In the genomic region with DNA sequence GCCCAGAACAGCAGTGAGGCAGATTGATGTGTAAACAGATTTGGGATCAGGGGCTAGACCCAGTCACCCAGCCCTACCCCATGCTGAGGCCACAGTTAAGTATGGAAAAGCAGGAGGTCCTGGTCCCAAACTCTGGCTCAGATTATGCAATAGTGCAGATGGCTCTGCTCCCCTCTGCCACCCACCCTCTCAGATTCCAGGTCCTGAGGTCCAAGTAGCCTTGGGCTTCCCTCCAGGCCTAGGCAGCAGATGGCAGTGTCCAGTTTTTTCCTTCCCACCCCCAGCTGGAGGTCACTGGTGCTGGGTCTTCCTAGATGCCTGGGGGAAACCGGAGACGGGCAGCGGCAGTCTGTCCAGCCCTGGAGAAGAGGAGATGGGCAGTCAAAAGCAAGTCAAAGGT, we compare ENCODE assay signal across 17 cellular contexts. TPM values are rescaled to one million over a fixed set of nuclear protein-coding genes. Genes with fewer than 3 reads are reported as not detected.
DNase-seq lines count a peak whose midpoint lies in the region; ATAC-seq, FAIRE-seq and TF ChIP-seq lines count a peak whose summit lies in the region.
"Had no signal": no experiment of that assay in that cellular context is flagged by ENCODE, and none has a peak within 500 bp of the region (broad histone marks: within the 10 kb centered on the region; RNA-seq: fewer than 3 reads in every experiment).

No MANE protein-coding gene starts in this region.

- peaks cover 0 to 2% of the 10 kb centered on the region in 2 experiments; a peak in 3 of 4 replicates for H3K79me1 ChIP-seq in IMR-90 (ENCODE audit: low read depth in 1 of 2, low read length in 2 of 2)
- H3K79me1 ChIP-seq in H1 (ENCODE audit: low read depth, low read length) = no peaks in the 10 kb centered on the region

- TF ChIP-seq RAD21 in IMR-90 (IDR thresholded peaks at IDR 0.05; ENCODE audit: low read length) = no peak
- no peak for TF ChIP-seq RAD21 in H1 (IDR thresholded peaks at IDR 0.05 in 1 of 2, conservative IDR thresholded peaks at IDR 0.05 in 1 of 2; ENCODE audit: low read depth in 2 of 2, low read length in 2 of 2)

- 89% methylated on average over 3 of the region's 3 CpGs; no CpG with 5 or more reads in 1 of the 2 experiments for WGBS in IMR-90 (ENCODE audit: extremely low coverage in 2 of 2, insufficient read length in 1 of 2), 2 experiments
- WGBS in H1 (ENCODE audit: extremely low coverage in 1 of 2, insufficient coverage in 1 of 2, insufficient read length in 1 of 2, insufficient replicate concordance in 2 of 2, low coverage in 1 of 2, low lambda C conversion rate in 2 of 2, missing lambda C conversion rate in 1 of 2), 2 experiments = 88% methylated on average over 3 of the region's 3 CpGs; no CpG with 5 or more reads in 1 of the 2 experiments

- H4K5ac ChIP-seq in IMR-90 (ENCODE audit: low read depth, low read length) (no peak overlapping the region), H1 (ENCODE audit: insufficient read length, low read depth, low read length) (no peak overlapping the region)

- no peak overlapping the region for H3K14ac ChIP-seq in IMR-90 (replicated peaks; ENCODE audit: low read depth, low read length)
- no peak overlapping the region for H3K14ac ChIP-seq in H1 (ENCODE audit: insufficient read length)

- H3K4ac ChIP-seq in IMR-90 (ENCODE audit: low read depth, low read length) = no peak overlapping the region
- H3K4ac ChIP-seq in H1 (replicated peaks; ENCODE audit: insufficient read length, low read depth, low read length) = no peak overlapping the region

- no peak overlapping the region for H2BK5ac ChIP-seq in IMR-90 (ENCODE audit: low read depth, low read length, poor library complexity, severe bottlenecking)
- no peak overlapping the region for H2BK5ac ChIP-seq in H1 (ENCODE audit: low read depth, low read length)

- H2AK5ac ChIP-seq in IMR-90 (ENCODE audit: low read depth, low read length) = no peak overlapping the region
- no peak overlapping the region for H2AK5ac ChIP-seq in H1 (ENCODE audit: low read depth, low read length)

- peaks cover 44% of the 10 kb centered on the region for H3K36me3 ChIP-seq in IMR-90 (ENCODE audit: control insufficient read depth, insufficient read depth, low read length)
- H3K36me3 ChIP-seq in brain microvascular endothelial cell (replicated peaks) = peaks cover 56% of the 10 kb centered on the region
- H3K36me3 ChIP-seq in H1 (ENCODE audit: control insufficient read depth in 2 of 4, insufficient read depth in 4 of 4, low read length in 3 of 4) = peaks cover 10 to 23% (median 18%) of the 10 kb centered on the region in 4 experiments; a peak in 6 of 8 replicates
- peaks cover 49% of the 10 kb centered on the region for H3K36me3 ChIP-seq in osteoblast (ENCODE audit: insufficient read depth, low read length)
- peaks cover 34% of the 10 kb centered on the region for H3K36me3 ChIP-seq in CD4-positive, alpha-beta memory T cell (ENCODE audit: insufficient read depth, low read length)

- TF ChIP-seq EP300 in H1 (IDR thresholded peaks at IDR 0.05; ENCODE audit: borderline replicate concordance in 1 of 2, low read depth in 2 of 2, low read length in 2 of 2) = no peak

- H3K56ac ChIP-seq in IMR-90 (ENCODE audit: extremely low read depth, insufficient read depth, low read length) (no peak overlapping the region), H1 (replicated peaks; ENCODE audit: insufficient read length, low read depth, low read length) (no peak overlapping the region)

- H3K9ac ChIP-seq in IMR-90 (ENCODE audit: low read depth, low read length) = no peak overlapping the region
- no peak overlapping the region; a peak in 1 of 7 replicates for H3K9ac ChIP-seq in H1 (replicated peaks in 1 of 4; ENCODE audit: extremely low read depth in 1 of 4, low read depth in 3 of 4, low read length in 3 of 4)
- H3K9ac ChIP-seq: BLaER1 treated with 17β-estradiol and CSF1 and Interleukin-3, amounts not matched to agents 10 nM and 100 nM; GM23248 had no signal

- H2BK15ac ChIP-seq in IMR-90 (ENCODE audit: low read depth, low read length) (no peak overlapping the region), H1 (ENCODE audit: low read length) (0 out of 2 replicates have a peak overlapping the region, but pooled peaks have one; percentile 53)

- H2AFZ ChIP-seq in IMR-90 (replicated peaks; ENCODE audit: low read length, poor library complexity) = peak overlapping the region; percentile 36
- no peak overlapping the region for H2AFZ ChIP-seq in H1 (ENCODE audit: low read length)
- H2AFZ ChIP-seq in osteoblast (ENCODE audit: low read length) = no peak overlapping the region
- H2AFZ ChIP-seq: GM23248 had no signal

- H3K36me3 Mint-ChIP-seq in CD4-positive, alpha-beta memory T cell = peaks cover 44 to 55% of the 10 kb centered on the region in 2 donors

- no peak overlapping the region for H3K27ac ChIP-seq in IMR-90 (ENCODE audit: insufficient read depth, low read length)
- H3K27ac ChIP-seq in brain microvascular endothelial cell = no peak overlapping the region
- H3K27ac ChIP-seq in H1 (ENCODE audit: low read depth, low read length) = no peak overlapping the region
- no peak overlapping the region for H3K27ac ChIP-seq in osteoblast (ENCODE audit: low read depth, low read length)
- no peak overlapping the region for H3K27ac ChIP-seq in CD4-positive, alpha-beta memory T cell (ENCODE audit: low read depth, low read length)
- H3K27ac ChIP-seq: BLaER1 treated with 17β-estradiol and CSF1 and Interleukin-3, amounts not matched to agents 10 nM and 100 nM; GM23248 had no signal

- H2BK20ac ChIP-seq in IMR-90 (ENCODE audit: low read depth, low read length) (no peak overlapping the region), H1 (ENCODE audit: low read length) (no peak overlapping the region)

- H2AK9ac ChIP-seq in IMR-90 (replicated peaks; ENCODE audit: low read depth, low read length, poor library complexity) = peak overlapping the region; percentile 21

- intact Hi-C loops in IMR-90 (cut with micrococcal nuclease) = no loop called here
- intact Hi-C loops in CD4-positive, alpha-beta memory T cell (cut with micrococcal nuclease) = no loop called here

- no peaks in the 10 kb centered on the region for H3K9me3 Mint-ChIP-seq in CD4-positive, alpha-beta memory T cell

- H4K91ac ChIP-seq in IMR-90 (ENCODE audit: insufficient read depth, low read depth, low read length) (no peak overlapping the region), H1 (replicated peaks; ENCODE audit: insufficient read length, low read length) (no peak overlapping the region)

- dilution Hi-C loops in IMR-90 (cut with HindIII; ENCODE audit: low sequenced_read_pairs, unreplicated experiment) = no loop called here

- H3K4me3 Mint-ChIP-seq in CD4-positive, alpha-beta memory T cell = no peak overlapping the region
- H3K4me3 Mint-ChIP-seq: B cell had no signal

- POLR2A ChIA-PET in IMR-90 (lab: Charles Lee; ENCODE audit: unreplicated experiment) = no interaction called here
- POLR2A ChIA-PET in H1 (lab: Charles Lee; ENCODE audit: partially characterized antibody) = interaction anchor here (1.2 to 6.4 kb wide), 5 partner anchors 8 to 64 kb away, joined by 3 to 66 read pairs (median 7); partner anchors contain the start of genes LMBR1L and TUBA1B
- POLR2A ChIA-PET in CD4-positive, alpha-beta memory T cell (lab: Charles Lee; ENCODE audit: partially characterized antibody) = interaction anchor here (1.0 to 4.0 kb wide), 5 partner anchors 9 to 34 kb away, joined by 3 to 29 read pairs (median 7); partner anchors contain the start of genes LMBR1L, RHEBL1 and TUBA1B

- TF ChIP-seq POLR2A in IMR-90 (IDR thresholded peaks at IDR 0.05; ENCODE audit: low read depth, low read length) (no peak), H1 (IDR thresholded peaks at IDR 0.05; ENCODE audit: control extremely low read depth in 1 of 2, low read depth in 2 of 2, low read length in 2 of 2) (no peak)

- H3K23ac ChIP-seq in IMR-90 (ENCODE audit: low read depth, low read length) (no peak overlapping the region), H1 (ENCODE audit: insufficient read length) (no peak overlapping the region)

- TF ChIP-seq CTCF in IMR-90 (conservative IDR thresholded peaks at IDR 0.05; ENCODE audit: low read depth, low read length) (no peak), brain microvascular endothelial cell (IDR thresholded peaks at IDR 0.05; ENCODE audit: low read depth, low read length, missing control alignments) (peak; percentile 4), H1 (IDR thresholded peaks at IDR 0.05; ENCODE audit: control extremely low read depth in 1 of 3, insufficient read depth in 1 of 3, low read depth in 1 of 3, low read length in 3 of 3) (no peak), osteoblast (IDR thresholded peaks at IDR 0.05; ENCODE audit: extremely low read depth, low read depth, low read length) (no peak)

- H3K9me1 ChIP-seq in IMR-90 (ENCODE audit: insufficient read depth, low read length) = no peaks in the 10 kb centered on the region

- H3K79me2 ChIP-seq in H1 (ENCODE audit: control insufficient read depth in 1 of 2, insufficient read depth in 2 of 2, low read length in 2 of 2) (no peaks in the 10 kb centered on the region), osteoblast (ENCODE audit: insufficient read depth, low read length) (no peaks in the 10 kb centered on the region)

- ATAC-seq in IMR-90 (ENCODE audit: low read depth) = no peak
- ATAC-seq in HG03439 (IDR thresholded peaks at IDR 0.05; ENCODE audit: unreplicated experiment) = no peak

- FAIRE-seq in H1 (lab: Jason Lieb, UNC) = no peak
- FAIRE-seq: D721Med, GM12878, H54 had no signal

- H2BK12ac ChIP-seq in H1 (ENCODE audit: low read depth, low read length) = no peak overlapping the region

- H2BK120ac ChIP-seq in IMR-90 (ENCODE audit: low read depth, low read length) (no peak overlapping the region), H1 (replicated peaks; ENCODE audit: low read depth, low read length) (no peak overlapping the region)

- peaks cover 11 to 33% (median 18%) of the 10 kb centered on the region in 4 donors for H3K4me1 Mint-ChIP-seq in CD4-positive, alpha-beta memory T cell

- H3K27me3 Mint-ChIP-seq in CD4-positive, alpha-beta memory T cell = peaks cover 10 to 24% of the 10 kb centered on the region in 2 donors

- in situ Hi-C loops in IMR-90 (cut with MboI; ENCODE audit: low sequenced_read_pairs) = no loop called here
- in situ Hi-C loops in brain microvascular endothelial cell (cut with HindIII; ENCODE audit: low pct_ligation_motif_present, low sequenced_read_pairs) = no loop called here

- H3K18ac ChIP-seq in IMR-90 (ENCODE audit: low read depth, low read length) = no peak overlapping the region
- H3K18ac ChIP-seq in H1 (ENCODE audit: extremely low read depth, low read length) = no peak overlapping the region

- DNase-seq in IMR-90 = no peak
- DNase-seq in brain microvascular endothelial cell = no peak
- no peak for DNase-seq in H1 (ENCODE audit: low read depth in 1 of 2, low spot score in 2 of 2)
- peak; percentile 68 for DNase-seq in osteoblast (ENCODE audit: insufficient read length, low spot score, missing footprints)
- no peak for DNase-seq in NCI-H510A treated with DMSO at 0.1 percent for 48 hours (lab: John Stamatoyannopoulos, UW)
- no peak for DNase-seq in CD4-positive, alpha-beta memory T cell
- DNase-seq in cortex of kidney (lab: John Stamatoyannopoulos, UW) = no peak

- H3K9me3 ChIP-seq in IMR-90 (ENCODE audit: control insufficient read depth, insufficient read depth, low read length) (no peaks in the 10 kb centered on the region), H1 (ENCODE audit: insufficient read depth in 2 of 2, low read depth in 1 of 2, low read length in 1 of 2) (no peaks in the 10 kb centered on the region), osteoblast (ENCODE audit: low read depth, low read length) (no peaks in the 10 kb centered on the region)
- H3K9me3 ChIP-seq in CD4-positive, alpha-beta memory T cell (ENCODE audit: control insufficient read depth in 1 of 2, low read length in 2 of 2) = no peaks in the 10 kb centered on the region
- H3K9me3 ChIP-seq: BLaER1 treated with 17β-estradiol and CSF1 and Interleukin-3, amounts not matched to agents 10 nM and 100 nM; Caco-2 had no signal

- CTCF ChIA-PET in IMR-90 (lab: Yijun Ruan, JAX) = no interaction called here
- CTCF ChIA-PET in H1 (lab: Charles Lee; ENCODE audit: partially characterized antibody) = interaction anchor here (0.7 to 16.2 kb wide), 14 partner anchors 10 to 279 kb away, joined by 3 to 235 read pairs (median 6); partner anchors contain the start of genes LMBR1L, RHEBL1 and TUBA1B
- CTCF ChIA-PET in CD4-positive, alpha-beta memory T cell (lab: Charles Lee; ENCODE audit: partially characterized antibody) = interaction anchor here (1.2 to 11.5 kb wide), 10 partner anchors 10 to 100 kb away, joined by 3 to 221 read pairs (median 17); partner anchors contain the start of genes LMBR1L and TUBA1B

- H3K4me1 ChIP-seq in IMR-90 (ENCODE audit: control insufficient read depth, insufficient read depth, low read length) = peaks cover 5% of the 10 kb centered on the region; the same call in 1 of the 2 replicates
- peaks cover 0 to 15% (median 9%) of the 10 kb centered on the region in 4 experiments; a peak in 5 of 7 replicates for H3K4me1 ChIP-seq in H1 (replicated peaks in 1 of 4; ENCODE audit: control insufficient read depth in 3 of 4, insufficient read depth in 4 of 4, low read length in 3 of 4)
- peaks cover 1% of the 10 kb centered on the region for H3K4me1 ChIP-seq in osteoblast (ENCODE audit: insufficient read depth, low read length)
- H3K4me1 ChIP-seq in CD4-positive, alpha-beta memory T cell (ENCODE audit: insufficient read depth, low read length) = peaks cover 22% of the 10 kb centered on the region
- H3K4me1 ChIP-seq: Caco-2 had no signal

- H4K8ac ChIP-seq in IMR-90 (ENCODE audit: low read depth in 2 of 2, low read length in 2 of 2) (no peak overlapping the region), H1 (ENCODE audit: extremely low read depth, insufficient read depth, low read length) (no peak overlapping the region)

- H3K23me2 ChIP-seq in H1 (ENCODE audit: low read depth, low read length) = peaks cover 6% of the 10 kb centered on the region

- BruUV-seq in IMR-90 (replicated peaks; lab: Mats Ljungman, UMichigan) = TSS peak; percentile 39

- H4K20me1 ChIP-seq in IMR-90 (ENCODE audit: insufficient read depth, low read length) (peaks cover 9% of the 10 kb centered on the region; the same call in 1 of the 2 replicates), H1 (replicated peaks in 1 of 2; ENCODE audit: control insufficient read depth in 1 of 2, insufficient read depth in 2 of 2, low read length in 2 of 2) (peaks cover 2% of the 10 kb centered on the region in 2 experiments), osteoblast (ENCODE audit: insufficient read depth, low read length) (peaks cover 2% of the 10 kb centered on the region)

- no peak overlapping the region for H3K4me3 ChIP-seq in IMR-90 (ENCODE audit: insufficient read depth, low read depth, low read length)
- no peak overlapping the region for H3K4me3 ChIP-seq in brain microvascular endothelial cell (ENCODE audit: low read depth, low read length)
- no peak overlapping the region for H3K4me3 ChIP-seq in H1 (ENCODE audit: extremely low read depth in 1 of 4, insufficient read depth in 2 of 4, low read depth in 3 of 4, low read length in 4 of 4)
- no peak overlapping the region for H3K4me3 ChIP-seq in osteoblast (ENCODE audit: insufficient read depth, low read length)
- no peak overlapping the region for H3K4me3 ChIP-seq in CD4-positive, alpha-beta memory T cell (ENCODE audit: low read length in 2 of 2)
- H3K4me3 ChIP-seq: BLaER1 treated with 17β-estradiol and CSF1 and Interleukin-3, amounts not matched to agents 10 nM and 100 nM; GM12878; GM23248 had no signal

- H3K27me3 ChIP-seq in IMR-90 (ENCODE audit: control insufficient read depth, insufficient read depth, low read length) (peaks cover 14% of the 10 kb centered on the region; the same call in 1 of the 2 replicates), brain microvascular endothelial cell (replicated peaks) (no peaks in the 10 kb centered on the region), H1 (replicated peaks in 1 of 4; ENCODE audit: control insufficient read depth in 3 of 4, extremely low read depth in 1 of 4, insufficient read depth in 3 of 4, low read length in 3 of 4) (peaks cover 16 to 31% (median 30%) of the 10 kb centered on the region in 4 experiments), osteoblast (ENCODE audit: insufficient read depth, low read length) (peaks cover 28% of the 10 kb centered on the region)
- H3K27me3 ChIP-seq in CD4-positive, alpha-beta memory T cell (ENCODE audit: insufficient read depth, low read length) = peaks cover 27% of the 10 kb centered on the region

- H3K4me2 ChIP-seq in IMR-90 (ENCODE audit: low read depth, low read length) (no peak overlapping the region), H1 (ENCODE audit: insufficient read depth in 1 of 2, low read depth in 2 of 2, low read length in 2 of 2) (no peak overlapping the region), osteoblast (ENCODE audit: insufficient read depth, low read length) (no peak overlapping the region)
- H3K4me2 ChIP-seq: BLaER1 treated with 17β-estradiol and CSF1 and Interleukin-3, amounts not matched to agents 10 nM and 100 nM had no signal

- H3K27ac Mint-ChIP-seq in CD4-positive, alpha-beta memory T cell = no peak overlapping the region
- H3K27ac Mint-ChIP-seq: CD4-positive, CD25-positive, alpha-beta regulatory T cell had no signal

RNA-seq across cellular contexts. Expression of gene DHH, which starts 2.8 kb away (rescaled TPM):
- total RNA-seq in IMR-90 (2012; rRNA removed) (under 0.01 TPM in 2 replicates), osteoblast (under 0.01 TPM in 1 of 2 replicates, not detected in the other)
- polyA plus RNA-seq in IMR-90 (2012; rRNA removed) (0.01 and 0.07 TPM in 2 replicates), H1 (2011; rRNA removed) (0.03 and 0.09 TPM in 2 replicates)
- polyA plus RNA-seq in IMR-90 (2012; cell fraction: cytosol; rRNA removed) = 0.01 and 0.05 TPM in 2 replicates
- 0.08 and 0.25 TPM in 2 replicates for polyA plus RNA-seq in IMR-90 (2012; cell fraction: nucleus; rRNA removed; ENCODE audit: low replicate concordance)
- 0.11 and 0.13 TPM in 2 replicates for total RNA-seq in H1 (2021; fragmentation: NEBNext Ultra II Directional; extraction: Animal tissue kit (Norgen Biotek cat#: 25700))
- 0.03 TPM for polyA plus RNA-seq in H1 (2011; cell fraction: cytosol; rRNA removed)
- polyA plus RNA-seq in H1 (2011; cell fraction: nucleus; rRNA removed) = 0.16 TPM
- polyA plus RNA-seq in H1 (2012, experiment 1 of 2) = 0.04 to 0.09 TPM (median 0.05 TPM) in 4 replicates
- polyA plus RNA-seq in H1 (2012, experiment 2 of 2) = not detected
- polyA plus RNA-seq in H1 (2013, experiment 1 of 2) = 0.04 TPM
- 0.06 TPM for polyA plus RNA-seq in H1 (2013, experiment 2 of 2)
- polyA minus RNA-seq in H1 (2011; rRNA and poly(A)+ RNA removed) = not detected in 2 replicates
- not detected for polyA minus RNA-seq in H1 (2011; cell fraction: cytosol; rRNA and poly(A)+ RNA removed)
- polyA minus RNA-seq in H1 (2011; cell fraction: nucleus; rRNA and poly(A)+ RNA removed) = not detected
- under 1 TPM; 0.35 to 0.44 TPM for total RNA-seq in CD4-positive, alpha-beta memory T cell
- not detected for polyA plus RNA-seq in CD4-positive, alpha-beta memory T cell
- total RNA-seq: A172, GM12878, GM23248 had no signal
- polyA plus RNA-seq: CD4-positive, CD25-positive, alpha-beta regulatory T cell; GM23248 had no signal

RNA-seq across cellular contexts. Expression of gene LMBR1L, which starts 13.3 kb away (rescaled TPM):
- 18.1 and 33.0 TPM in 2 replicates for total RNA-seq in IMR-90 (2012; rRNA removed)
- polyA plus RNA-seq in IMR-90 (2012; rRNA removed) = 44.6 and 46.3 TPM in 2 replicates
- polyA plus RNA-seq in IMR-90 (2012; cell fraction: cytosol; rRNA removed) = 14.6 and 27.3 TPM in 2 replicates
- 151 and 243 TPM in 2 replicates for polyA plus RNA-seq in IMR-90 (2012; cell fraction: nucleus; rRNA removed; ENCODE audit: low replicate concordance)
- 47.7 and 49.6 TPM in 2 replicates for total RNA-seq in H1 (2021; fragmentation: NEBNext Ultra II Directional; extraction: Animal tissue kit (Norgen Biotek cat#: 25700))
- polyA plus RNA-seq in H1 (2011; rRNA removed) = 36.6 and 54.6 TPM in 2 replicates
- polyA plus RNA-seq in H1 (2011; cell fraction: cytosol; rRNA removed) = 42.5 TPM
- 180 TPM for polyA plus RNA-seq in H1 (2011; cell fraction: nucleus; rRNA removed)
- polyA plus RNA-seq in H1 (2012, experiment 1 of 2) = 30.8 to 52.0 TPM (median 47.4 TPM) in 4 replicates
- polyA plus RNA-seq in H1 (2012, experiment 2 of 2) = 37.8 TPM
- 30.1 TPM for polyA plus RNA-seq in H1 (2013, experiment 1 of 2)
- 33.4 TPM for polyA plus RNA-seq in H1 (2013, experiment 2 of 2)
- 99.6 and 107 TPM in 2 replicates for polyA minus RNA-seq in H1 (2011; rRNA and poly(A)+ RNA removed)
- 35.4 TPM for polyA minus RNA-seq in H1 (2011; cell fraction: cytosol; rRNA and poly(A)+ RNA removed)
- 78.7 TPM for polyA minus RNA-seq in H1 (2011; cell fraction: nucleus; rRNA and poly(A)+ RNA removed)
- total RNA-seq in osteoblast = 57.2 and 60.4 TPM in 2 replicates
- 100 to 1,000 TPM; 222 to 226 TPM for total RNA-seq in CD4-positive, alpha-beta memory T cell
- polyA plus RNA-seq in CD4-positive, alpha-beta memory T cell = 10 to 100 TPM; 35.9 to 46.5 TPM

RNA-seq across cellular contexts. Expression of gene RHEBL1, which starts 27.6 kb away (rescaled TPM):
- total RNA-seq in IMR-90 (2012; rRNA removed) = 0.56 and 0.72 TPM in 2 replicates
- polyA plus RNA-seq in IMR-90 (2012; rRNA removed) = 0.39 and 0.62 TPM in 2 replicates
- polyA plus RNA-seq in IMR-90 (2012; cell fraction: cytosol; rRNA removed) = 0.49 TPM in 1 of 2 replicates, not detected in the other
- polyA plus RNA-seq in IMR-90 (2012; cell fraction: nucleus; rRNA removed; ENCODE audit: low replicate concordance) = 0.39 and 0.55 TPM in 2 replicates
- 7.0 and 7.5 TPM in 2 replicates for total RNA-seq in H1 (2021; fragmentation: NEBNext Ultra II Directional; extraction: Animal tissue kit (Norgen Biotek cat#: 25700))
- 8.1 and 9.4 TPM in 2 replicates for polyA plus RNA-seq in H1 (2011; rRNA removed)
- 8.9 TPM for polyA plus RNA-seq in H1 (2011; cell fraction: cytosol; rRNA removed)
- 8.4 TPM for polyA plus RNA-seq in H1 (2011; cell fraction: nucleus; rRNA removed)
- polyA plus RNA-seq in H1 (2012, experiment 1 of 2) = 6.8 to 8.2 TPM (median 7.4 TPM) in 4 replicates
- 6.5 TPM for polyA plus RNA-seq in H1 (2012, experiment 2 of 2)
- 4.7 TPM for polyA plus RNA-seq in H1 (2013, experiment 1 of 2)
- 4.9 TPM for polyA plus RNA-seq in H1 (2013, experiment 2 of 2)
- 5.3 and 7.7 TPM in 2 replicates for polyA minus RNA-seq in H1 (2011; rRNA and poly(A)+ RNA removed)
- polyA minus RNA-seq in H1 (2011; cell fraction: cytosol; rRNA and poly(A)+ RNA removed) = 3.9 TPM
- 3.0 TPM for polyA minus RNA-seq in H1 (2011; cell fraction: nucleus; rRNA and poly(A)+ RNA removed)
- 0.72 and 0.88 TPM in 2 replicates for total RNA-seq in osteoblast
- total RNA-seq in CD4-positive, alpha-beta memory T cell = 1 to 10 TPM; 2.7 to 2.9 TPM
- polyA plus RNA-seq in CD4-positive, alpha-beta memory T cell = 10 to 100 TPM in 1 of 2 donors, 1 to 10 TPM in 1; 9.2 to 10.5 TPM

RNA-seq across cellular contexts. Expression of gene TUBA1B, which starts 33.8 kb away (rescaled TPM):
- 4,476 and 5,195 TPM in 2 replicates for total RNA-seq in IMR-90 (2012; rRNA removed)
- polyA plus RNA-seq in IMR-90 (2012; rRNA removed) = 4,221 and 4,665 TPM in 2 replicates
- 3,130 and 3,490 TPM in 2 replicates for polyA plus RNA-seq in IMR-90 (2012; cell fraction: cytosol; rRNA removed)
- 1,066 and 1,464 TPM in 2 replicates for polyA plus RNA-seq in IMR-90 (2012; cell fraction: nucleus; rRNA removed; ENCODE audit: low replicate concordance)
- total RNA-seq in H1 (2021; fragmentation: NEBNext Ultra II Directional; extraction: Animal tissue kit (Norgen Biotek cat#: 25700)) = 2,092 and 2,144 TPM in 2 replicates
- polyA plus RNA-seq in H1 (2011; rRNA removed) = 5,662 and 6,837 TPM in 2 replicates
- 4,812 TPM for polyA plus RNA-seq in H1 (2011; cell fraction: cytosol; rRNA removed)
- 2,873 TPM for polyA plus RNA-seq in H1 (2011; cell fraction: nucleus; rRNA removed)
- 2,207 to 3,001 TPM (median 2,867 TPM) in 4 replicates for polyA plus RNA-seq in H1 (2012, experiment 1 of 2)
- 3,322 TPM for polyA plus RNA-seq in H1 (2012, experiment 2 of 2)
- 1,861 TPM for polyA plus RNA-seq in H1 (2013, experiment 1 of 2)
- 1,829 TPM for polyA plus RNA-seq in H1 (2013, experiment 2 of 2)
- polyA minus RNA-seq in H1 (2011; rRNA and poly(A)+ RNA removed) = 5,078 and 5,287 TPM in 2 replicates
- polyA minus RNA-seq in H1 (2011; cell fraction: cytosol; rRNA and poly(A)+ RNA removed) = 1,363 TPM
- polyA minus RNA-seq in H1 (2011; cell fraction: nucleus; rRNA and poly(A)+ RNA removed) = 988 TPM
- 578 and 616 TPM in 2 replicates for total RNA-seq in osteoblast
- 100 to 1,000 TPM; 332 to 361 TPM for total RNA-seq in CD4-positive, alpha-beta memory T cell
- 100 to 1,000 TPM; 411 to 573 TPM for polyA plus RNA-seq in CD4-positive, alpha-beta memory T cell

RNA-seq across cellular contexts. Expression of gene KMT2D, which starts 36.8 kb away (rescaled TPM):
- 6.6 and 10.0 TPM in 2 replicates for total RNA-seq in IMR-90 (2012; rRNA removed)
- polyA plus RNA-seq in IMR-90 (2012; rRNA removed) = 24.8 and 25.2 TPM in 2 replicates
- 11.3 and 13.1 TPM in 2 replicates for polyA plus RNA-seq in IMR-90 (2012; cell fraction: cytosol; rRNA removed)
- 81.4 and 106 TPM in 2 replicates for polyA plus RNA-seq in IMR-90 (2012; cell fraction: nucleus; rRNA removed; ENCODE audit: low replicate concordance)
- total RNA-seq in H1 (2021; fragmentation: NEBNext Ultra II Directional; extraction: Animal tissue kit (Norgen Biotek cat#: 25700)) = 86.3 and 92.3 TPM in 2 replicates
- polyA plus RNA-seq in H1 (2011; rRNA removed) = 9.1 and 15.7 TPM in 2 replicates
- polyA plus RNA-seq in H1 (2011; cell fraction: cytosol; rRNA removed) = 14.5 TPM
- 56.4 TPM for polyA plus RNA-seq in H1 (2011; cell fraction: nucleus; rRNA removed)
- polyA plus RNA-seq in H1 (2012, experiment 1 of 2) = 30.8 to 49.4 TPM (median 44.1 TPM) in 4 replicates
- 16.1 TPM for polyA plus RNA-seq in H1 (2012, experiment 2 of 2)
- polyA plus RNA-seq in H1 (2013, experiment 1 of 2) = 18.0 TPM
- polyA plus RNA-seq in H1 (2013, experiment 2 of 2) = 12.9 TPM
- polyA minus RNA-seq in H1 (2011; rRNA and poly(A)+ RNA removed) = 34.4 and 39.4 TPM in 2 replicates
- 64.4 TPM for polyA minus RNA-seq in H1 (2011; cell fraction: cytosol; rRNA and poly(A)+ RNA removed)
- 44.7 TPM for polyA minus RNA-seq in H1 (2011; cell fraction: nucleus; rRNA and poly(A)+ RNA removed)
- 24.6 and 28.6 TPM in 2 replicates for total RNA-seq in osteoblast
- 100 to 1,000 TPM; 133 to 159 TPM for total RNA-seq in CD4-positive, alpha-beta memory T cell
- 10 to 100 TPM in 1 of 2 donors, under 1 TPM in 1; 0.16 to 26.7 TPM for polyA plus RNA-seq in CD4-positive, alpha-beta memory T cell
